In genomic region chr3:149812606-149813366, GRCh38 we compare ENCODE assay signal across 1 cellular context.
TF ChIP-seq lines count a peak whose summit lies in the region.

Gene RNF13 (plus strand): TSS chr3:149813215. CDS start chr3:149846027, 32,812 bp downstream.

TF ChIP-seq in HEK293, 187 proteins besides CTCF, POLR2A, EP300 and RAD21 (continued from another document and continues in another):
- TF ChIP-seq KLF7 (tag by site-specific recombination; IDR thresholded peaks at IDR 0.05; ENCODE audit: borderline replicate concordance), result peak; percentile 89
- no peak for TF ChIP-seq ZNF391 (tag by site-specific recombination; IDR thresholded peaks at IDR 0.05; ENCODE audit: borderline replicate concordance, low read depth)
- TF ChIP-seq ZEB2 (tag by site-specific recombination; IDR thresholded peaks at IDR 0.05), result peak; percentile 62; the same call in 1 of the 2 replicates
- no peak for TF ChIP-seq GLI2 (tag by site-specific recombination; IDR thresholded peaks at IDR 0.05; ENCODE audit: borderline replicate concordance, low read depth)
- TF ChIP-seq KLF16 (tag by site-specific recombination; IDR thresholded peaks at IDR 0.05), result peak; percentile 55; the same call in 1 of the 2 replicates
- TF ChIP-seq ZNF626 (tag by site-specific recombination; IDR thresholded peaks at IDR 0.05), result no peak
- TF ChIP-seq SP7 (tag by site-specific recombination; IDR thresholded peaks at IDR 0.05), result peak; percentile 65
- no peak for TF ChIP-seq ZNF23 (tag by site-specific recombination; IDR thresholded peaks at IDR 0.05; ENCODE audit: borderline replicate concordance)
- TF ChIP-seq ZNF140 (tag by site-specific recombination; IDR thresholded peaks at IDR 0.05), result no peak
- peak; percentile 61; the same call in 1 of the 2 replicates for TF ChIP-seq ZNF335 (tag by site-specific recombination; conservative IDR thresholded peaks at IDR 0.05)
- TF ChIP-seq ZNF777 (tag by site-specific recombination; IDR thresholded peaks at IDR 0.05; ENCODE audit: borderline replicate concordance), result no peak
- TF ChIP-seq YY2 (tag by site-specific recombination; IDR thresholded peaks at IDR 0.05), result no peak
- no peak for TF ChIP-seq TSHZ1 (tag by site-specific recombination; IDR thresholded peaks at IDR 0.05; ENCODE audit: borderline replicate concordance)
- peak; percentile 63 for TF ChIP-seq SP3 (tag by site-specific recombination; IDR thresholded peaks at IDR 0.05)
- TF ChIP-seq ZNF623 (tag by site-specific recombination; IDR thresholded peaks at IDR 0.05), result no peak
- TF ChIP-seq ZNF148 (tag by site-specific recombination; IDR thresholded peaks at IDR 0.05; ENCODE audit: borderline replicate concordance), result no peak
- no peak for TF ChIP-seq OSR2 (tag by site-specific recombination; IDR thresholded peaks at IDR 0.05)
- TF ChIP-seq ZXDB (tag by site-specific recombination; IDR thresholded peaks at IDR 0.05), result no peak; the same call in 1 of the 2 replicates
- peak; percentile 70 for TF ChIP-seq ZNF341 (tag by site-specific recombination; IDR thresholded peaks at IDR 0.05; ENCODE audit: low read depth)
- no peak for TF ChIP-seq ZNF776 (tag by site-specific recombination; IDR thresholded peaks at IDR 0.05; ENCODE audit: borderline replicate concordance)
- 0 out of 2 replicates have a peak, but pooled peaks have one; percentile 56 for TF ChIP-seq ZFP37 (tag by site-specific recombination; IDR thresholded peaks at IDR 0.05)
- no peak for TF ChIP-seq ZNF837 (tag by site-specific recombination; IDR thresholded peaks at IDR 0.05)
- no peak for TF ChIP-seq ZNF701 (tag by site-specific recombination; IDR thresholded peaks at IDR 0.05)
- peak; percentile 25; the same call in 1 of the 2 replicates for TF ChIP-seq ZNF639 (tag by site-specific recombination; IDR thresholded peaks at IDR 0.05)
- TF ChIP-seq ZNF571 (tag by site-specific recombination; IDR thresholded peaks at IDR 0.05), result no peak
- no peak for TF ChIP-seq ZBTB7A (tag by site-specific recombination; IDR thresholded peaks at IDR 0.05; ENCODE audit: low read depth)
- no peak for TF ChIP-seq ZNF426 (tag by site-specific recombination; IDR thresholded peaks at IDR 0.05)
- TF ChIP-seq BCL11A (tag by site-specific recombination; IDR thresholded peaks at IDR 0.05; ENCODE audit: low read depth), result no peak
- TF ChIP-seq ZIC2 (tag by site-specific recombination; IDR thresholded peaks at IDR 0.05), result no peak
- no peak for TF ChIP-seq IKZF3 (tag by site-specific recombination; IDR thresholded peaks at IDR 0.05)
- no peak for TF ChIP-seq GLIS2 (tag by site-specific recombination; IDR thresholded peaks at IDR 0.05)
- no peak for TF ChIP-seq ZNF121 (tag by site-specific recombination; IDR thresholded peaks at IDR 0.05)
- TF ChIP-seq ELK4 (IDR thresholded peaks at IDR 0.05; ENCODE audit: borderline replicate concordance, low read depth, low read length), result no peak
- no peak for TF ChIP-seq ZNF311 (tag by site-specific recombination; IDR thresholded peaks at IDR 0.05; ENCODE audit: borderline replicate concordance)
- TF ChIP-seq ZNF610 (tag by site-specific recombination; IDR thresholded peaks at IDR 0.05; ENCODE audit: borderline replicate concordance), result peak; percentile 9; the same call in 1 of the 2 replicates
- no peak for TF ChIP-seq ZNF16 (tag by site-specific recombination; IDR thresholded peaks at IDR 0.05; ENCODE audit: low read depth)
- peak; percentile 26; the same call in 1 of the 2 replicates for TF ChIP-seq ZNF449 (tag by site-specific recombination; IDR thresholded peaks at IDR 0.05)
- TF ChIP-seq KLF17 (tag by site-specific recombination; IDR thresholded peaks at IDR 0.05), result peak; percentile 78
- peak; percentile 84 for TF ChIP-seq ZBTB8A (tag by site-specific recombination; IDR thresholded peaks at IDR 0.05)
- TF ChIP-seq HOXA7 (CRISPR knock-in tag; IDR thresholded peaks at IDR 0.05; ENCODE audit: borderline replicate concordance), result no peak
- no peak for TF ChIP-seq ZNF174 (tag by site-specific recombination; IDR thresholded peaks at IDR 0.05)
- TF ChIP-seq ZNF366 (tag by site-specific recombination; conservative IDR thresholded peaks at IDR 0.05), result peak; percentile 56
- peak; percentile 71 for TF ChIP-seq ZBTB26 (tag by site-specific recombination; optimal IDR thresholded peaks at IDR 0.05)
- no peak for TF ChIP-seq BCL11B (tag by site-specific recombination; IDR thresholded peaks at IDR 0.05; ENCODE audit: low read depth)
- no peak for TF ChIP-seq WT1 (tag by site-specific recombination; IDR thresholded peaks at IDR 0.05)
- no peak for TF ChIP-seq ZNF585B (tag by site-specific recombination; IDR thresholded peaks at IDR 0.05)
- no peak for TF ChIP-seq ZSCAN4 (tag by site-specific recombination; IDR thresholded peaks at IDR 0.05)
- TF ChIP-seq ZNF292 (tag by site-specific recombination; IDR thresholded peaks at IDR 0.05; ENCODE audit: borderline replicate concordance, low read depth), result no peak
- TF ChIP-seq ZBTB11 (tag by site-specific recombination; conservative IDR thresholded peaks at IDR 0.05; ENCODE audit: low read depth), result peak; percentile 80
- TF ChIP-seq ZNF138 (tag by site-specific recombination; IDR thresholded peaks at IDR 0.05; ENCODE audit: borderline replicate concordance), result no peak
- TF ChIP-seq ZBTB21 (tag by site-specific recombination; IDR thresholded peaks at IDR 0.05), result no peak
- TF ChIP-seq ZBTB20 (tag by site-specific recombination; IDR thresholded peaks at IDR 0.05), result peak; percentile 57
- TF ChIP-seq ZNF843 (tag by site-specific recombination; IDR thresholded peaks at IDR 0.05), result no peak
